Comparison of ENCODE assay signal across 9 cellular contexts in genomic region chr3:149299938-149300791, GRCh38. TPM values are rescaled to one million over a fixed set of nuclear protein-coding genes. Genes with fewer than 3 reads are reported as not detected.
A peak's percentile ranks its signal among the peaks of the same experiment; 100 is the strongest.
DNase-seq lines count a peak whose midpoint lies in the region; FAIRE-seq and TF ChIP-seq lines count a peak whose summit lies in the region.
"Had no signal": no experiment of that assay in that cellular context is flagged by ENCODE, and none has a peak within 500 bp of the region (broad histone marks: within the 10 kb centered on the region; RNA-seq: fewer than 3 reads in every experiment).

No MANE protein-coding gene starts in this region.

- no peaks in the 10 kb centered on the region for H3K79me1 ChIP-seq in H9 (ENCODE audit: insufficient read depth, low read depth, low read length, poor library complexity, severe bottlenecking)

- TF ChIP-seq CTCF in H9 (conservative IDR thresholded peaks at IDR 0.05) (no peak), MCF 10A (IDR thresholded peaks at IDR 0.05; ENCODE audit: unreplicated experiment) (no peak)

- POLR2A ChIA-PET in MCF 10A (lab: Yijun Ruan, JAX) = interaction anchor here (0.6 to 4.0 kb wide), 16 partner anchors 9 to 1110 kb away, joined by 3 to 32 read pairs (median 5); partner anchors contain the start of gene TM4SF1

- CTCF ChIA-PET in MCF 10A (lab: Yijun Ruan, JAX) = interaction anchor here (0.6 to 2.5 kb wide), 7 partner anchors 11 to 174 kb away, joined by 3 to 8 read pairs (median 4); partner anchors contain the start of gene TM4SF4

- H3K27ac Mint-ChIP-seq in H9 (peak overlapping the region in 2 of 3 experiments; percentile 12 to 70; a peak in 3 of 7 replicates), MCF 10A (ENCODE audit: low read depth, unreplicated experiment) (peak overlapping the region; percentile 90)

- H3K36me3 ChIP-seq in mesodermal cell (ENCODE audit: control insufficient read depth, insufficient read depth, low read length) = no peaks in the 10 kb centered on the region
- H3K36me3 ChIP-seq: neutrophil had no signal

- H3K27ac ChIP-seq in H9 (ENCODE audit: insufficient read length, low read depth, low read length) (no peak overlapping the region), mesodermal cell (ENCODE audit: low read depth, low read length, severe bottlenecking) (peak overlapping the region; percentile 91)
- H3K27ac ChIP-seq: neutrophil had no signal

- no peak overlapping the region for H3K4me3 Mint-ChIP-seq in H9
- H3K4me3 Mint-ChIP-seq in MCF 10A (ENCODE audit: unreplicated experiment) = peak overlapping the region; percentile 30

- peak; percentile 56 for DNase-seq in CD1c-positive myeloid dendritic cell (ENCODE audit: extremely low spot score)
- DNase-seq in H9 = no peak
- peak; percentile 9 for DNase-seq in NCI-H345 treated with DMSO at 0.1 percent for 48 hours (lab: John Stamatoyannopoulos, UW; ENCODE audit: unreplicated experiment)
- DNase-seq in MCF 10A (ENCODE audit: unreplicated experiment) = peak; percentile 97
- no peak for DNase-seq in activated effector memory CD4-positive, alpha-beta T cell treated with anti-CD3 and anti-CD28 coated beads, Interleukin-2, amount 50 U/mL, for 16 hours
- no peak for DNase-seq in activated T-cell treated with anti-CD3 and anti-CD28 coated beads, Interleukin-2, amount 50 U/mL, for 1 hour
- DNase-seq in GM19239 (ENCODE audit: insufficient read length, low spot score) = no peak

- no peak overlapping the region for H4K91ac ChIP-seq in H9 (ENCODE audit: insufficient read length, low read depth, low read length)

- no peak overlapping the region for H3K56ac ChIP-seq in H9 (ENCODE audit: insufficient read length, low read depth, low read length)

- no peak overlapping the region for H2BK20ac ChIP-seq in H9 (ENCODE audit: low read depth, low read length, poor library complexity, severe bottlenecking)

- H3K9me3 ChIP-seq in H9 (ENCODE audit: control insufficient read depth, low read depth, low read length) (no peaks in the 10 kb centered on the region), mesodermal cell (ENCODE audit: control insufficient read depth, low read length) (peaks cover 6% of the 10 kb centered on the region)
- H3K9me3 ChIP-seq: neutrophil had no signal

- H3K4me1 ChIP-seq in H9 (ENCODE audit: insufficient read depth, low read length) (no peaks in the 10 kb centered on the region), mesodermal cell (ENCODE audit: control insufficient read depth, insufficient read depth, low read length, poor library complexity, severe bottlenecking) (peaks cover 18% of the 10 kb centered on the region)

- H4K8ac ChIP-seq in H9 (replicated peaks; ENCODE audit: insufficient read length, low read depth, low read length) = no peak overlapping the region

- no peaks in the 10 kb centered on the region for H3K27me3 Mint-ChIP-seq in H9 (ENCODE audit: low read depth)
- no peaks in the 10 kb centered on the region for H3K27me3 Mint-ChIP-seq in MCF 10A (ENCODE audit: insufficient read depth, unreplicated experiment)

- no peak overlapping the region for H2AFZ ChIP-seq in H9 (ENCODE audit: low read length)

- no peaks in the 10 kb centered on the region for H3K27me3 ChIP-seq in H9 (ENCODE audit: insufficient read depth, low read length)
- H3K27me3 ChIP-seq: neutrophil had no signal

- H3K9ac ChIP-seq in H9 (ENCODE audit: extremely low read depth, insufficient read length, low read length) = no peak overlapping the region

- no TSS peak for BruUV-seq in MCF 10A (replicated peaks; lab: Mats Ljungman, UMichigan)

- no peak overlapping the region for H3K4ac ChIP-seq in H9 (ENCODE audit: low read depth, low read length)

- no peak overlapping the region for H2BK12ac ChIP-seq in H9 (ENCODE audit: insufficient read length, low read depth, low read length)

- H2AK5ac ChIP-seq in H9 (ENCODE audit: insufficient read length, low read length) = no peak overlapping the region

- no peak overlapping the region for H2BK120ac ChIP-seq in H9 (ENCODE audit: low read depth, low read length, poor library complexity, severe bottlenecking)

- H2BK15ac ChIP-seq in H9 (ENCODE audit: low read depth, low read length) = no peak overlapping the region

- H3K4me1 Mint-ChIP-seq in H9 = peaks cover 5 to 7% of the 10 kb centered on the region in 2 experiments; a peak in 3 of 4 replicates
- H3K4me1 Mint-ChIP-seq in MCF 10A (ENCODE audit: insufficient read depth, unreplicated experiment) = peaks cover 21% of the 10 kb centered on the region

- H4K5ac ChIP-seq in H9 (ENCODE audit: insufficient read length, low read depth, low read length) = no peak overlapping the region

- H3K36me3 Mint-ChIP-seq in H9 (ENCODE audit: insufficient read depth in 1 of 3, low read depth in 3 of 3) (peaks cover 0 to 1% (median 0%) of the 10 kb centered on the region in 3 experiments; a peak in 1 of 7 replicates), MCF 10A (ENCODE audit: insufficient read depth, unreplicated experiment) (no peaks in the 10 kb centered on the region)

- H3K18ac ChIP-seq in H9 (ENCODE audit: insufficient read length, low read depth, low read length) = no peak overlapping the region

- no peak overlapping the region for H3K23ac ChIP-seq in H9 (ENCODE audit: insufficient read length, low read depth, low read length)

- H3K14ac ChIP-seq in H9 (ENCODE audit: insufficient read depth, low read length) = no peak overlapping the region

- no peak for FAIRE-seq in GM19239 (lab: Jason Lieb, UNC)

- H3K4me2 ChIP-seq in H9 (ENCODE audit: insufficient read depth, insufficient read length, low read length) = no peak overlapping the region

- intact Hi-C loops in MCF 10A (cut with micrococcal nuclease) = loop anchor here (2.0 to 5.0 kb wide), 2 partner anchors 41 to 87 kb away; no protein-coding TSS in a partner anchor

- H3K4me3 ChIP-seq in mesodermal cell (ENCODE audit: extremely low read depth, insufficient read depth, low read length, poor library complexity, severe bottlenecking) = no peak overlapping the region

- no peak overlapping the region for H3T11ph ChIP-seq in H9 (ENCODE audit: low read length)

- no peaks in the 10 kb centered on the region for H3K79me2 ChIP-seq in H9 (ENCODE audit: insufficient read depth, low read length)

- H3K23me2 ChIP-seq in H9 (ENCODE audit: insufficient read length, low read depth, low read length, poor library complexity, severe bottlenecking) = no peaks in the 10 kb centered on the region

- WGBS in H9 (ENCODE audit: extremely low coverage, insufficient read length, low lambda C conversion rate) = no CpG with 5 or more reads among the region's 5 CpGs
- 38 to 77% methylated on average over 1 to 5 of the region's 5 CpGs for WGBS in mesodermal cell (ENCODE audit: insufficient coverage in 2 of 2), 2 experiments

- no peaks in the 10 kb centered on the region for H4K20me1 ChIP-seq in H9 (ENCODE audit: control insufficient read depth, insufficient read depth, insufficient read length)

- H2BK5ac ChIP-seq in H9 (ENCODE audit: insufficient read length, low read length) = no peak overlapping the region

- peaks cover 0 to 4% of the 10 kb centered on the region in 2 experiments; a peak in 2 of 5 replicates for H3K9me3 Mint-ChIP-seq in H9
- no peaks in the 10 kb centered on the region for H3K9me3 Mint-ChIP-seq in MCF 10A (ENCODE audit: unreplicated experiment)

RNA-seq across cellular contexts. Expression of gene TM4SF18, which starts 33.3 kb away (rescaled TPM):
- total RNA-seq in H9 (2021) (8.1 and 9.8 TPM in 2 replicates), MCF 10A (2022) (not detected in 2 replicates)
- 47.9 TPM for polyA plus RNA-seq in mesodermal cell (2013, experiment 1 of 2)
- 54.3 TPM for polyA plus RNA-seq in mesodermal cell (2013, experiment 2 of 2)

Comparison
In these comparisons a context has a peak if more than half of its experiments do, and no peak if none do; other contexts are left out.
1. DNase-seq: peak in CD1c-positive myeloid dendritic cell (single experiment), NCI-H345 treated with DMSO at 0.1 percent for 48 hours (single experiment) and MCF 10A (single experiment); none in H9 (single experiment), activated effector memory CD4-positive, alpha-beta T cell treated with anti-CD3 and anti-CD28 coated beads, Interleukin-2, amount 50 U/mL, for 16 hours (single experiment), activated T-cell treated with anti-CD3 and anti-CD28 coated beads, Interleukin-2, amount 50 U/mL, for 1 hour (single experiment) and GM19239 (single experiment).